ENCODE assay signal across 23 cellular contexts in the genomic region with DNA sequence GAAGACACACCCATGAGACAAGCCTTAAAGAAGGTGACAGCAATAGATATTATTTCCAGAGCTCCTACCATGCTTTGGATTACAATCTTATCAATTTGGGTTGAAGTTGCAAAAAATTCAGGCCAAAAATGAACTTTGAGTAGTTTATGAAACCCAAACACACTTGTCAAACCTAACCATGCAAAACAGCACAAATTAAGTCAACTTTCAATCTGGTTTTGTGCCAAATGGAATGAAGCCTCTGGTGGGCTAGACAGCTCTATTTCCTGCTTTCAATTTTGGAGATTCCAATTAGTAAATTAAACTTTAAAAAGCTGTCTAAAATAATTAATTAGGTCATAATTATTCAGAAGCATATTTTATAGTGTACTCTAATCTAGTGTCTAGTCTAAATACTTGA.
DNase-seq lines count a peak whose midpoint lies in the region; ATAC-seq and TF ChIP-seq lines count a peak whose summit lies in the region.
"Had no signal": no experiment of that assay in that cellular context is flagged by ENCODE, and none has a peak within 500 bp of the region (broad histone marks: within the 10 kb centered on the region; RNA-seq: fewer than 3 reads in every experiment).

No MANE protein-coding gene starts in this region.

- H3K4me1 ChIP-seq in MM.1S (ENCODE audit: low read length), result peaks cover 60% of the 10 kb centered on the region
- H3K4me1 ChIP-seq: Caco-2 had no signal

- H3K9ac ChIP-seq in MM.1S (ENCODE audit: low read length) (no peak overlapping the region), SU-DHL-6 (ENCODE audit: low read length) (no peak overlapping the region)

- H3F3A ChIP-seq in MM.1S (ENCODE audit: insufficient read depth, low read length) (peaks cover 13% of the 10 kb centered on the region), SU-DHL-6 (ENCODE audit: insufficient read depth) (no peaks in the 10 kb centered on the region)

- peak; percentile 32 for DNase-seq in D341Med (ENCODE audit: low spot score)
- no peak for DNase-seq in MM.1S
- no peak for DNase-seq in GM13976 (ENCODE audit: low spot score)
- no peak for DNase-seq in stimulated activated CD4-positive, alpha-beta T cell treated with anti-CD3 and anti-CD28 coated beads, Interleukin-2, amount 100 ng/mL, for 24 hours
- DNase-seq: ACHN; BE2C; C1 segment of cervical spinal cord; Caco-2; CD4-positive, alpha-beta T cell; DMS153; DMS79; GDM1; GOT3; H7; HFFc6; IMR-90; Karpas-422 had no signal

- no peaks in the 10 kb centered on the region for H4K20me1 ChIP-seq in MM.1S (ENCODE audit: insufficient read depth, low read length)
- no peaks in the 10 kb centered on the region for H4K20me1 ChIP-seq in SU-DHL-6 (ENCODE audit: low read depth, low read length)

- no peaks in the 10 kb centered on the region for H3K27me3 ChIP-seq in MM.1S (replicated peaks; ENCODE audit: insufficient read depth, low read length)
- no peaks in the 10 kb centered on the region for H3K27me3 ChIP-seq in SU-DHL-6 (ENCODE audit: low read length)
- H3K27me3 ChIP-seq: BE2C had no signal

- in situ Hi-C loops in GM13976 (cut with MboI; ENCODE audit: low sequenced_read_pairs, unreplicated experiment), result no loop called here

- H3K79me2 ChIP-seq in MM.1S (ENCODE audit: low read length), result no peaks in the 10 kb centered on the region
- H3K79me2 ChIP-seq in SU-DHL-6 (ENCODE audit: insufficient read depth, low read length), result no peaks in the 10 kb centered on the region

- H3K9me2 ChIP-seq in MM.1S (replicated peaks; ENCODE audit: insufficient read depth, low read length) (no peaks in the 10 kb centered on the region), SU-DHL-6 (replicated peaks; ENCODE audit: insufficient read depth, low read length) (no peaks in the 10 kb centered on the region)

- H3K4me3 ChIP-seq in MM.1S (ENCODE audit: low read length), result no peak overlapping the region
- no peak overlapping the region for H3K4me3 ChIP-seq in SU-DHL-6 (ENCODE audit: insufficient read depth, low read length, poor library complexity, severe bottlenecking)
- H3K4me3 ChIP-seq: K562 had no signal

- H3K9me3 ChIP-seq in MM.1S (replicated peaks; ENCODE audit: insufficient read depth, low read length), result no peaks in the 10 kb centered on the region
- H3K9me3 ChIP-seq in SU-DHL-6 (ENCODE audit: insufficient read depth, low read length), result no peaks in the 10 kb centered on the region
- H3K9me3 ChIP-seq: BE2C, Caco-2 had no signal

- H3K27ac ChIP-seq in MM.1S (ENCODE audit: low read length), result peak overlapping the region; percentile 93; the same call in 1 of the 2 replicates
- H3K27ac ChIP-seq in SU-DHL-6 (ENCODE audit: low read depth, low read length), result peak overlapping the region; percentile 36; the same call in 1 of the 2 replicates

- no peak overlapping the region for H2AFZ ChIP-seq in MM.1S (ENCODE audit: low read length)
- no peak overlapping the region for H2AFZ ChIP-seq in SU-DHL-6 (ENCODE audit: low read depth, low read length, severe bottlenecking)

- ATAC-seq in GM21390 (IDR thresholded peaks at IDR 0.05; ENCODE audit: unreplicated experiment) (peak; percentile 31), GM18873 (IDR thresholded peaks at IDR 0.05; ENCODE audit: low FRiP score, unreplicated experiment) (no peak), GM18511 (IDR thresholded peaks at IDR 0.05; ENCODE audit: unreplicated experiment) (no peak)
- ATAC-seq: HCT116, K562 had no signal

- TF ChIP-seq CTCF in MM.1S (IDR thresholded peaks at IDR 0.05; ENCODE audit: low read length), result no peak
- TF ChIP-seq CTCF in SU-DHL-6 (IDR thresholded peaks at IDR 0.05; ENCODE audit: insufficient read depth, low read length, poor library complexity, severe bottlenecking), result no peak
- TF ChIP-seq CTCF in GM13976 (IDR thresholded peaks at IDR 0.05; ENCODE audit: borderline replicate concordance, control extremely low read depth, extremely low read depth, insufficient read depth, missing control alignments), result no peak

- H3K36me3 ChIP-seq in MM.1S (replicated peaks; ENCODE audit: insufficient read depth, low read length) (no peaks in the 10 kb centered on the region), SU-DHL-6 (ENCODE audit: low read length) (no peaks in the 10 kb centered on the region)

- peak overlapping the region; percentile 12; the same call in 1 of the 2 replicates for H3K4me2 ChIP-seq in MM.1S (ENCODE audit: low read depth, low read length)
- peak overlapping the region; percentile 39 for H3K4me2 ChIP-seq in SU-DHL-6 (ENCODE audit: low read depth, low read length, poor library complexity, severe bottlenecking)
